ENCODE assay signal across 8 cellular contexts in genomic region chr5:163506726-163507125, GRCh38. TPM values are rescaled to one million over a fixed set of nuclear protein-coding genes. Genes with fewer than 3 reads are reported as not detected.
DNase-seq lines count a peak whose midpoint lies in the region; ATAC-seq and TF ChIP-seq lines count a peak whose summit lies in the region.

No MANE protein-coding gene starts in this region.

- no peak for TF ChIP-seq CTCF in retinal pigment epithelial cell (conservative IDR thresholded peaks at IDR 0.05; ENCODE audit: low read depth, low read length)

- H3K27ac Mint-ChIP-seq in activated T-cell treated with anti-CD3 and anti-CD28 coated beads, Interleukin-2, amount 50 U/mL, for 72 hours = peak overlapping the region; percentile 100
- H3K27ac Mint-ChIP-seq in T-cell = peak overlapping the region; percentile 99 to 100

- no peaks in the 10 kb centered on the region for H3K9me3 Mint-ChIP-seq in activated T-cell treated with anti-CD3 and anti-CD28 coated beads, Interleukin-2, amount 50 U/mL, for 72 hours
- no peaks in the 10 kb centered on the region for H3K9me3 Mint-ChIP-seq in T-cell

- H3K27me3 Mint-ChIP-seq in activated T-cell treated with anti-CD3 and anti-CD28 coated beads, Interleukin-2, amount 50 U/mL, for 72 hours (ENCODE audit: low read depth) = no peaks in the 10 kb centered on the region
- no peaks in the 10 kb centered on the region for H3K27me3 Mint-ChIP-seq in T-cell

- ATAC-seq in activated T-cell treated with anti-CD3 and anti-CD28 coated beads, Interleukin-2, amount 50 U/mL, for 72 hours (replicated peaks in 1 of 2) = peak; percentile 38 to 43
- no peak for ATAC-seq in T-cell (replicated peaks in 1 of 4)
- no peak for ATAC-seq in HG03196 (IDR thresholded peaks at IDR 0.05; ENCODE audit: unreplicated experiment)
- no peak for ATAC-seq in GM18505 (IDR thresholded peaks at IDR 0.05; ENCODE audit: unreplicated experiment)

- CTCF ChIA-PET in T-cell (lab: Charles Lee) = interaction anchor here (0.6 to 1.1 kb wide), 5 partner anchors 13 to 46 kb away, joined by 3 to 13 read pairs (median 3); partner anchors contain the start of genes HMMR (in 1 of the 2) and NUDCD2 (in 1 of the 2)

- TF ChIP-seq POLR2A in GM18505 (IDR thresholded peaks at IDR 0.05; ENCODE audit: borderline replicate concordance, extremely low read depth, insufficient read depth, insufficient read length) = no peak

- H3K36me3 Mint-ChIP-seq in activated T-cell treated with anti-CD3 and anti-CD28 coated beads, Interleukin-2, amount 50 U/mL, for 72 hours (ENCODE audit: insufficient read depth in 2 of 2) = peaks cover 6 to 12% of the 10 kb centered on the region in 2 donors
- H3K36me3 Mint-ChIP-seq in T-cell = peaks cover 5% of the 10 kb centered on the region

- peak overlapping the region; percentile 93 for H3K4me3 ChIP-seq in retinal pigment epithelial cell (ENCODE audit: low read length)

- peak overlapping the region; percentile 92 for H3K4me3 Mint-ChIP-seq in activated T-cell treated with anti-CD3 and anti-CD28 coated beads, Interleukin-2, amount 50 U/mL, for 72 hours
- H3K4me3 Mint-ChIP-seq in T-cell = peak overlapping the region; percentile 94 to 98 (median 96)

- peaks cover 45% of the 10 kb centered on the region for H3K4me1 Mint-ChIP-seq in activated T-cell treated with anti-CD3 and anti-CD28 coated beads, Interleukin-2, amount 50 U/mL, for 72 hours (ENCODE audit: low read depth)
- peaks cover 55 to 79% (median 61%) of the 10 kb centered on the region in 3 donors for H3K4me1 Mint-ChIP-seq in T-cell

- DNase-seq in activated T-cell treated with anti-CD3 and anti-CD28 coated beads, Interleukin-2, amount 50 U/mL, for 72 hours = peak; percentile 14 to 31
- DNase-seq in activated T-cell treated with anti-CD3 and anti-CD28 coated beads for 4 hours = no peak
- DNase-seq in T-cell = peak in 2 of 34 experiments; percentile 12 to 14
- DNase-seq in fibroblast of peridontal ligament (ENCODE audit: extremely low read depth) = peak; percentile 63
- no peak for DNase-seq in retinal pigment epithelial cell (ENCODE audit: low read depth)
- no peak for DNase-seq in iPS-NIHi11 (ENCODE audit: low spot score)

- POLR2A ChIA-PET in T-cell (lab: Charles Lee) = interaction anchor here in 1 of 2 donors (0.7 to 3.2 kb wide), 2 partner anchors 24 to 46 kb away, joined by 3 to 25 read pairs; partner anchors contain the start of genes HMMR and NUDCD2

RNA-seq across cellular contexts. Expression of gene MAT2B, which starts 1.3 kb away (rescaled TPM):
- total RNA-seq in activated T-cell treated with anti-CD3 and anti-CD28 coated beads, Interleukin-2, amount 50 U/mL, for 72 hours = 100 to 1,000 TPM; 103 to 121 TPM
- total RNA-seq in T-cell = 100 to 1,000 TPM in 3 of 5 donors, 10 to 100 TPM in 2; 62.2 to 131 (median 115) TPM

RNA-seq across cellular contexts. Expression of gene HMMR, which starts 46.3 kb away (rescaled TPM):
- total RNA-seq in activated T-cell treated with anti-CD3 and anti-CD28 coated beads, Interleukin-2, amount 50 U/mL, for 72 hours = 10 to 100 TPM; 87.2 to 88.1 TPM
- under 1 TPM; 0.41 to 0.88 (median 0.84) TPM for total RNA-seq in T-cell

RNA-seq across cellular contexts. Expression of gene NUDCD2, which starts 46.8 kb away (rescaled TPM):
- 10 to 100 TPM; 50.2 to 58.0 TPM for total RNA-seq in activated T-cell treated with anti-CD3 and anti-CD28 coated beads, Interleukin-2, amount 50 U/mL, for 72 hours
- total RNA-seq in T-cell = 10 to 100 TPM; 18.9 to 29.9 (median 29.3) TPM

Comparison
In these comparisons a context has a peak if more than half of its experiments do, and no peak if none do; other contexts are left out.
1. DNase-seq: peak in activated T-cell treated with anti-CD3 and anti-CD28 coated beads, Interleukin-2, amount 50 U/mL, for 72 hours (2 of 2) and fibroblast of peridontal ligament (single experiment); none in activated T-cell treated with anti-CD3 and anti-CD28 coated beads for 4 hours (single experiment), retinal pigment epithelial cell (single experiment) and iPS-NIHi11 (single experiment).
2. ATAC-seq: peak in activated T-cell treated with anti-CD3 and anti-CD28 coated beads, Interleukin-2, amount 50 U/mL, for 72 hours (2 of 2); none in T-cell (0 of 4), HG03196 (single experiment) and GM18505 (single experiment).
3. RNA of gene HMMR, which starts 46.3 kb away (total RNA-seq): 87.2 to 88.1 TPM in activated T-cell treated with anti-CD3 and anti-CD28 coated beads, Interleukin-2, amount 50 U/mL, for 72 hours; 0.41 to 0.88 TPM in T-cell; every median in the first group is over 10 times any median in the second.